ENCODE assay signal across 14 cellular contexts in the genomic region with DNA sequence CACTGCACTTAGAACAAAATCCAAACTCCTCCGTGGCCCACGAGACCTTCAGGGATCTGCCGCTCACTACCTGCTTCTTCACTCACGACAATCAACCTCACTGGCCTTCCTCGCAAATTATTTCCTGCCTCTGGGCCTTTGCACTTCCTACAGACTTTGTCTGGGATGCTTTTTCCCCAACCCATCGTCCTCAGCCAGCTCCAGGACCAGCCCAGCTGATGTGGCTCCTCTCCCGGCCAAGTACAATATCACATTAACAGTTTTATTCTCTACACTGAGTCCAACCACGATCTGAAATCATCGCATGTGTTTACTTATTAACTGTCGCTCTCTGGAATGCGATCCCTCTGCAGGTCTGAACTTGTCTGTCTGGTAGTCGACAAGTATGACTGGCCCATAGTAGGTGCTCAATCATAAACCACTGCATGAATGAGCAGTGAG. TPM values are rescaled to one million over a fixed set of nuclear protein-coding genes. Genes with fewer than 3 reads are reported as not detected.
DNase-seq lines count a peak whose midpoint lies in the region; ATAC-seq lines count a peak whose summit lies in the region.
"Had no signal": no experiment of that assay in that cellular context is flagged by ENCODE, and none has a peak within 500 bp of the region (broad histone marks: within the 10 kb centered on the region; RNA-seq: fewer than 3 reads in every experiment).

No MANE protein-coding gene starts in this region.

- intact Hi-C loops in Right ventricle myocardium inferior (cut with DNase I) = loop anchor here (5.0 kb wide), 1 partner anchor 75 kb away; no protein-coding TSS in a partner anchor

- H3K4me3 ChIP-seq in iPS-15b (ENCODE audit: low read depth, low read length) (peak overlapping the region; percentile 22), skeletal muscle tissue (ENCODE audit: low read length in 3 of 3) (no peak overlapping the region)

- no peak for ATAC-seq in Right ventricle myocardium inferior
- ATAC-seq: activated CD8-positive, alpha-beta T cell treated with anti-CD3 and anti-CD28 coated beads, Interleukin-2, amount 10 ng/mL, durations not matched to agents 7 days and 5 days; activated naive CD8-positive, alpha-beta T cell treated with anti-CD3 and anti-CD28 coated beads, Interleukin-2, amount 50 U/mL, for 24 hours; SK-N-SH treated with all-trans-retinoic acid at 6 μM for 48 hours had no signal

- H3K9ac ChIP-seq in iPS-15b (ENCODE audit: low read depth, low read length) (no peak overlapping the region), skeletal muscle tissue (ENCODE audit: low read depth in 1 of 3, low read length in 3 of 3) (peak overlapping the region in 1 of 3 donors; percentile 45)

- H3K36me3 ChIP-seq in iPS-15b (ENCODE audit: control insufficient read depth, insufficient read depth, low read length) = no peaks in the 10 kb centered on the region
- H3K36me3 ChIP-seq in skeletal muscle tissue (ENCODE audit: control insufficient read depth in 3 of 3, insufficient read depth in 3 of 3, low read length in 3 of 3) = no peaks in the 10 kb centered on the region
- H3K36me3 ChIP-seq: ovary had no signal

- H3K27me3 ChIP-seq in iPS-15b (ENCODE audit: control insufficient read depth, insufficient read depth, low read length) (peaks cover 14% of the 10 kb centered on the region), skeletal muscle tissue (ENCODE audit: control insufficient read depth in 3 of 3, insufficient read depth in 3 of 3, low read length in 3 of 3) (no peaks in the 10 kb centered on the region)
- H3K27me3 ChIP-seq: ovary, testis had no signal

- DNase-seq in HT-29 (ENCODE audit: low spot score) (peak; percentile 24), T1000 (lab: John Stamatoyannopoulos, UW) (peak; percentile 18), Right ventricle myocardium inferior (ENCODE audit: missing footprints) (no peak), ecto neural progenitor cell (ENCODE audit: low spot score) (no peak)
- no peak for DNase-seq in NK-92 treated with Interleukin-12 subunit alpha and Interleukin-12 subunit beta, amount 100 ng/mL, for 24 hours (lab: John Stamatoyannopoulos, UW)
- DNase-seq: activated CD8-positive, alpha-beta T cell treated with anti-CD3 and anti-CD28 coated beads, Interleukin-2, amount 10 ng/mL, durations not matched to agents 7 days and 5 days; activated naive CD8-positive, alpha-beta T cell treated with anti-CD3 and anti-CD28 coated beads, Interleukin-2, amount 50 U/mL, for 24 hours; KG1; NCI-H446; testis had no signal

- peak overlapping the region; percentile 89 for H3K27ac ChIP-seq in skeletal muscle tissue (ENCODE audit: low read depth, low read length)

- peaks cover 3% of the 10 kb centered on the region for H3K4me1 ChIP-seq in iPS-15b (ENCODE audit: control insufficient read depth, insufficient read depth, low read length)
- peaks cover 17 to 52% (median 29%) of the 10 kb centered on the region in 3 donors for H3K4me1 ChIP-seq in skeletal muscle tissue (ENCODE audit: control insufficient read depth in 3 of 3, insufficient read depth in 3 of 3, low read length in 3 of 3)

- no peaks in the 10 kb centered on the region for H3K9me3 ChIP-seq in iPS-15b (ENCODE audit: control insufficient read depth, insufficient read depth, low read length)
- H3K9me3 ChIP-seq in skeletal muscle tissue (ENCODE audit: control insufficient read depth in 3 of 3, low read length in 3 of 3) = no peaks in the 10 kb centered on the region
- H3K9me3 ChIP-seq: ovary, testis had no signal

RNA-seq across cellular contexts. Expression of gene RTN4RL1, which starts 28.0 kb away (rescaled TPM):
- not detected in 2 replicates for total RNA-seq in HT-29 (2014; rRNA removed; shearing (Covaris generic))
- 1.0 TPM for total RNA-seq in skeletal muscle tissue
- total RNA-seq in Right ventricle myocardium inferior = 3.2 TPM

RNA-seq across cellular contexts. Expression of gene DPH1, which starts 32.8 kb away (rescaled TPM):
- 31.6 and 38.5 TPM in 2 replicates for total RNA-seq in HT-29 (2014; rRNA removed; shearing (Covaris generic))
- 14.1 TPM for total RNA-seq in skeletal muscle tissue
- 24.1 TPM for total RNA-seq in Right ventricle myocardium inferior

RNA-seq across cellular contexts. Expression of gene OVCA2, which starts 44.7 kb away (rescaled TPM):
- total RNA-seq in HT-29 (2014; rRNA removed; shearing (Covaris generic)) = 54.1 and 56.8 TPM in 2 replicates
- 24.0 TPM for total RNA-seq in skeletal muscle tissue
- total RNA-seq in Right ventricle myocardium inferior = 14.3 TPM

RNA-seq across cellular contexts. Expression of gene HIC1, which starts 57.7 kb away (rescaled TPM):
- 0.31 and 0.55 TPM in 2 replicates for total RNA-seq in HT-29 (2014; rRNA removed; shearing (Covaris generic))
- 23.5 TPM for total RNA-seq in skeletal muscle tissue
- total RNA-seq in Right ventricle myocardium inferior = 22.7 TPM

Comparison
In these comparisons a context has a peak if more than half of its experiments do, and no peak if none do; other contexts are left out.
1. DNase-seq: peak in HT-29 (single experiment) and T1000 (single experiment); none in NK-92 treated with Interleukin-12 subunit alpha and Interleukin-12 subunit beta, amount 100 ng/mL, for 24 hours (single experiment), Right ventricle myocardium inferior (single experiment) and ecto neural progenitor cell (single experiment).